Comparison of ENCODE assay signal across 14 cellular contexts in genomic region chr22:31691408-31691807, GRCh38.
"Had no signal": no experiment of that assay in that cellular context is flagged by ENCODE, and none has a peak within 500 bp of the region (broad histone marks: within the 10 kb centered on the region; RNA-seq: fewer than 3 reads in every experiment).

No MANE protein-coding gene starts in this region.

- H3K27ac ChIP-seq: ascending aorta, foreskin keratinocyte, prostate gland had no signal

- H3K9me3 Mint-ChIP-seq: activated naive CD8-positive, alpha-beta T cell treated with anti-CD3 and anti-CD28 coated beads, Interleukin-2, amount 50 U/mL, for 24 hours; dendritic cell treated with granulocyte-macrophage colony-stimulating factor and Interleukin-4, amounts not matched to agents 40 ng/mL and 50 ng/mL, for 4 days; nephron had no signal

- H3K9me3 ChIP-seq: ascending aorta, prostate gland had no signal

- H3K27me3 ChIP-seq: ascending aorta, foreskin keratinocyte had no signal

- H3K27ac Mint-ChIP-seq: activated naive CD8-positive, alpha-beta T cell treated with anti-CD3 and anti-CD28 coated beads, Interleukin-2, amount 50 U/mL, for 24 hours; dendritic cell treated with granulocyte-macrophage colony-stimulating factor and Interleukin-4, amounts not matched to agents 40 ng/mL and 50 ng/mL, for 4 days; nephron had no signal

- ATAC-seq: right cardiac atrium had no signal

- H3K4me1 ChIP-seq: ascending aorta, foreskin keratinocyte, prostate gland had no signal

- H3K36me3 ChIP-seq: prostate gland had no signal

- DNase-seq: activated naive CD8-positive, alpha-beta T cell treated with anti-CD3 and anti-CD28 coated beads, Interleukin-2, amount 50 U/mL, for 24 hours; activated T-cell treated with anti-CD3 and anti-CD28 coated beads, Interleukin-2, amount 50 U/mL, for 1 hour; effector memory CD4-positive, alpha-beta T cell; glutamatergic neuron; hypothalamus; mesenchymal stem cell; right cardiac atrium; T1000 had no signal

- H3K4me3 ChIP-seq: ascending aorta, prostate gland, smooth muscle cell had no signal

- H3K4me1 Mint-ChIP-seq: nephron had no signal

- H3K27me3 Mint-ChIP-seq: activated naive CD8-positive, alpha-beta T cell treated with anti-CD3 and anti-CD28 coated beads, Interleukin-2, amount 50 U/mL, for 24 hours; dendritic cell treated with granulocyte-macrophage colony-stimulating factor and Interleukin-4, amounts not matched to agents 40 ng/mL and 50 ng/mL, for 4 days had no signal

- H3K4me3 Mint-ChIP-seq: activated naive CD8-positive, alpha-beta T cell treated with anti-CD3 and anti-CD28 coated beads, Interleukin-2, amount 50 U/mL, for 24 hours; dendritic cell treated with granulocyte-macrophage colony-stimulating factor and Interleukin-4, amounts not matched to agents 40 ng/mL and 50 ng/mL, for 4 days; nephron had no signal
